In the genomic region with DNA sequence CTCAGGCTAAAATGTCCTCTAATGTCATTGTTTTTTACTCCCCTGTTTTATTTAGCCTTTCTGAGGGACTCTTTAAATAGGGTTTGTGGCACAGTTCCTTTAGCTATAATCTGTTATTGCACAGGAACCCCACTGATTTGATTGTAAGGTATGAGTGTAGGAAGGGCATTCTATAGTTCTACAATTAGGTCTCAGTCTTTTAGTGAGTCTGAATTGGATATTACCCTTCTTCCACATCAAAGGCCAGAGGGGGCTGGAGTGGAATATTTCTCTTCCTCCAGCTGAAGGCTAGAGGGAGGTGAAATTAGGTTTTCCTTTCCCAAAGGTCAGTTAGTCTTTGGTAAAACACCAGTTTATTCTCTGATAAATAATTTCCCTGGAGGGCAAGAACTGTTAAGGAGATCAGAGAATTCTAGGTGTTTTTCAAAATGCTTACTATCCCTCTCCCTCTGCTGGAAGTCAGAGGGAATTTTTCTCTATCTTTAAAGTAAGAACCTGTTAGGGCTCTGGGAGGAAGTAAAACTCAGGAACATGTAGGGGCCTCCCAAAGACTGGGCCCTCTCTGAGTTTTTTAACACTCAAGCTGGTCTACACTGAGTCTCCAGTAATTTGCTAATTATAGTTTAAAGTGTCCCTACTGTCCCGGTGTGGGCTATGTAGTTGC, we compare ENCODE assay signal across 9 cellular contexts.
DNase-seq lines count a peak whose midpoint lies in the region; ATAC-seq and TF ChIP-seq lines count a peak whose summit lies in the region.
"Had no signal": no experiment of that assay in that cellular context is flagged by ENCODE, and none has a peak within 500 bp of the region (broad histone marks: within the 10 kb centered on the region; RNA-seq: fewer than 3 reads in every experiment).

No MANE protein-coding gene starts in this region.

- H3K9me3 ChIP-seq in neural cell (ENCODE audit: low read length) = no peaks in the 10 kb centered on the region

- H4K20me1 ChIP-seq in neural cell (ENCODE audit: insufficient read depth) = no peaks in the 10 kb centered on the region

- H3K79me2 ChIP-seq in neural cell (replicated peaks; ENCODE audit: insufficient read depth, low read length) = no peaks in the 10 kb centered on the region

- H3F3A ChIP-seq in neural cell (ENCODE audit: insufficient read depth, low read length, poor library complexity, severe bottlenecking) = no peaks in the 10 kb centered on the region

- no peak overlapping the region for H3K27ac ChIP-seq in neural cell (ENCODE audit: low read length)

- no peaks in the 10 kb centered on the region for H3K36me3 ChIP-seq in neural cell (ENCODE audit: insufficient read depth, low read length)

- peak; percentile 67 for TF ChIP-seq CTCF in choroid plexus epithelial cell (conservative IDR thresholded peaks at IDR 0.05; ENCODE audit: low read depth, low read length)
- TF ChIP-seq CTCF in neural cell (IDR thresholded peaks at IDR 0.05; ENCODE audit: poor library complexity, severe bottlenecking) = peak; percentile 40

- H3K4me3 ChIP-seq in choroid plexus epithelial cell (ENCODE audit: low read depth, low read length) = no peak overlapping the region
- H3K4me3 ChIP-seq in neural cell (ENCODE audit: low read length) = no peak overlapping the region

- no peak overlapping the region for H3K4me2 ChIP-seq in neural cell (ENCODE audit: low read length)

- no peaks in the 10 kb centered on the region for H3K27me3 ChIP-seq in neural cell (ENCODE audit: insufficient read depth, low read depth, low read length)

- H3K9me2 ChIP-seq in neural cell (ENCODE audit: insufficient read depth, low read length) = no peaks in the 10 kb centered on the region

- TF ChIP-seq EP300 in neural cell (conservative IDR thresholded peaks at IDR 0.05; ENCODE audit: poor library complexity, severe bottlenecking) = no peak

- no peak overlapping the region for H3K9ac ChIP-seq in neural cell (ENCODE audit: low read length)

- peak; percentile 48 for DNase-seq in EL
- peak; percentile 70 for DNase-seq in MV-4-11 (lab: John Stamatoyannopoulos, UW)
- peak; percentile 69 for DNase-seq in choroid plexus epithelial cell (ENCODE audit: low read depth)
- no peak for DNase-seq in islet precursor cell
- no peak for DNase-seq in pons (ENCODE audit: low spot score)
- no peak for DNase-seq in stimulated activated CD4-positive, alpha-beta T cell treated with anti-CD3 and anti-CD28 coated beads, Interleukin-1b, Interleukin-23, amount 100 ng/mL, for 48 hours
- DNase-seq: stimulated activated CD4-positive, alpha-beta T cell treated with anti-CD3 and anti-CD28 coated beads, Interleukin-4, amount 100 ng/mL, for 24 hours had no signal

- TF ChIP-seq RAD21 in neural cell (conservative IDR thresholded peaks at IDR 0.05) = peak; percentile 18

- no peak overlapping the region for H2AFZ ChIP-seq in neural cell (ENCODE audit: low read depth, low read length)

- ATAC-seq in GM18517 (IDR thresholded peaks at IDR 0.05; ENCODE audit: unreplicated experiment) = no peak

TF ChIP-seq in neural cell, 6 proteins besides CTCF, POLR2A, EP300 and RAD21:
- TF ChIP-seq POLR2AphosphoS5 (IDR thresholded peaks at IDR 0.05) (peak; percentile 49), TAF1 (IDR thresholded peaks at IDR 0.05; ENCODE audit: low read depth) (no peak), EZH2 (IDR thresholded peaks at IDR 0.05; ENCODE audit: borderline replicate concordance, insufficient read depth, low read length, poor library complexity, severe bottlenecking) (no peak), SMC3 (conservative IDR thresholded peaks at IDR 0.05; ENCODE audit: poor library complexity) (peak; percentile 12), MXI1 (conservative IDR thresholded peaks at IDR 0.05; ENCODE audit: poor library complexity, severe bottlenecking) (no peak)
- TF ChIP-seq, protein P1, sequence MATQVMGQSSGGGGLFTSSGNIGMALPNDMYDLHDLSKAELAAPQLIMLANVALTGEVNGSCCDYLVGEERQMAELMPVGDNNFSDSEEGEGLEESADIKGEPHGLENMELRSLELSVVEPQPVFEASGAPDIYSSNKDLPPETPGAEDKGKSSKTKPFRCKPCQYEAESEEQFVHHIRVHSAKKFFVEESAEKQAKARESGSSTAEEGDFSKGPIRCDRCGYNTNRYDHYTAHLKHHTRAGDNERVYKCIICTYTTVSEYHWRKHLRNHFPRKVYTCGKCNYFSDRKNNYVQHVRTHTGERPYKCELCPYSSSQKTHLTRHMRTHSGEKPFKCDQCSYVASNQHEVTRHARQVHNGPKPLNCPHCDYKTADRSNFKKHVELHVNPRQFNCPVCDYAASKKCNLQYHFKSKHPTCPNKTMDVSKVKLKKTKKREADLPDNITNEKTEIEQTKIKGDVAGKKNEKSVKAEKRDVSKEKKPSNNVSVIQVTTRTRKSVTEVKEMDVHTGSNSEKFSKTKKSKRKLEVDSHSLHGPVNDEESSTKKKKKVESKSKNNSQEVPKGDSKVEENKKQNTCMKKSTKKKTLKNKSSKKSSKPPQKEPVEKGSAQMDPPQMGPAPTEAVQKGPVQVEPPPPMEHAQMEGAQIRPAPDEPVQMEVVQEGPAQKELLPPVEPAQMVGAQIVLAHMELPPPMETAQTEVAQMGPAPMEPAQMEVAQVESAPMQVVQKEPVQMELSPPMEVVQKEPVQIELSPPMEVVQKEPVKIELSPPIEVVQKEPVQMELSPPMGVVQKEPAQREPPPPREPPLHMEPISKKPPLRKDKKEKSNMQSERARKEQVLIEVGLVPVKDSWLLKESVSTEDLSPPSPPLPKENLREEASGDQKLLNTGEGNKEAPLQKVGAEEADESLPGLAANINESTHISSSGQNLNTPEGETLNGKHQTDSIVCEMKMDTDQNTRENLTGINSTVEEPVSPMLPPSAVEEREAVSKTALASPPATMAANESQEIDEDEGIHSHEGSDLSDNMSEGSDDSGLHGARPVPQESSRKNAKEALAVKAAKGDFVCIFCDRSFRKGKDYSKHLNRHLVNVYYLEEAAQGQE (IDR thresholded peaks at IDR 0.05; ENCODE audit: borderline replicate concordance) = no peak
TF ChIP-seq in neural cell: peak in this region for 2.

Comparison
In these comparisons a context has a peak if more than half of its experiments do, and no peak if none do; other contexts are left out.
1. DNase-seq: peak in EL (single experiment), MV-4-11 (single experiment) and choroid plexus epithelial cell (single experiment); none in islet precursor cell (single experiment), pons (single experiment) and stimulated activated CD4-positive, alpha-beta T cell treated with anti-CD3 and anti-CD28 coated beads, Interleukin-1b, Interleukin-23, amount 100 ng/mL, for 48 hours (single experiment).